In genomic region chr11:111635706-111636045, GRCh38 we compare ENCODE assay signal across 12 cellular contexts. TPM values are rescaled to one million over a fixed set of nuclear protein-coding genes. Genes with fewer than 3 reads are reported as not detected.
DNase-seq lines count a peak whose midpoint lies in the region; ATAC-seq, FAIRE-seq and TF ChIP-seq lines count a peak whose summit lies in the region.
"Had no signal": no experiment of that assay in that cellular context is flagged by ENCODE, and none has a peak within 500 bp of the region (broad histone marks: within the 10 kb centered on the region; RNA-seq: fewer than 3 reads in every experiment).

No MANE protein-coding gene starts in this region.

- H3K4me1 ChIP-seq in lower lobe of right lung, result peaks cover 39% of the 10 kb centered on the region

- H3K4me3 Mint-ChIP-seq in chondrocyte (ENCODE audit: unreplicated experiment), result no peak overlapping the region
- H3K4me3 Mint-ChIP-seq in naive thymus-derived CD8-positive, alpha-beta T cell, result no peak overlapping the region
- H3K4me3 Mint-ChIP-seq: stimulated activated naive CD8-positive, alpha-beta T cell treated with anti-CD3 and anti-CD28 coated beads, Interleukin-15, Interleukin-2, amounts not matched to agents 100 ng/mL and 50 ng/mL, for 24 hours had no signal

- H3K36me3 ChIP-seq in lower lobe of right lung, result peaks cover 3% of the 10 kb centered on the region

- peak overlapping the region; percentile 53 for H3K27ac Mint-ChIP-seq in chondrocyte (ENCODE audit: unreplicated experiment)
- no peak overlapping the region for H3K27ac Mint-ChIP-seq in naive thymus-derived CD8-positive, alpha-beta T cell
- H3K27ac Mint-ChIP-seq: stimulated activated naive CD8-positive, alpha-beta T cell treated with anti-CD3 and anti-CD28 coated beads, Interleukin-15, Interleukin-2, amounts not matched to agents 100 ng/mL and 50 ng/mL, for 24 hours had no signal

- intact Hi-C loops in lower lobe of right lung (cut with DNase I), result no loop called here

- H3K4me3 ChIP-seq in lower lobe of right lung, result no peak overlapping the region
- H3K4me3 ChIP-seq: SK-N-MC had no signal

- POLR2A ChIA-PET in naive thymus-derived CD8-positive, alpha-beta T cell (lab: Charles Lee), result no interaction called here

- no peaks in the 10 kb centered on the region for H3K27me3 ChIP-seq in lower lobe of right lung (ENCODE audit: low read depth)

- TF ChIP-seq CTCF in chondrocyte (IDR thresholded peaks at IDR 0.05) (no peak), lower lobe of right lung (IDR thresholded peaks at IDR 0.05) (no peak)

- no peaks in the 10 kb centered on the region for H3K9me3 ChIP-seq in lower lobe of right lung

- DNase-seq in DMS79 treated with DMSO at 0.1 percent for 48 hours (lab: John Stamatoyannopoulos, UW) (peak; percentile 10), DMS79 (lab: John Stamatoyannopoulos, UW) (no peak), chondrocyte (ENCODE audit: low spot score) (no peak), lower lobe of right lung (no peak), urothelium cell line (ENCODE audit: low spot score) (no peak)
- DNase-seq in naive thymus-derived CD8-positive, alpha-beta T cell, result no peak
- DNase-seq in stimulated activated CD4-positive, alpha-beta T cell treated with anti-CD3 and anti-CD28 coated beads, Interleukin-4, amount 100 ng/mL, for 1 hour, result no peak
- DNase-seq: GOT3 had no signal

- H3K27ac ChIP-seq in lower lobe of right lung, result peak overlapping the region; percentile 26
- H3K27ac ChIP-seq: SK-N-MC had no signal

- peaks cover 4% of the 10 kb centered on the region for H3K36me3 Mint-ChIP-seq in chondrocyte (ENCODE audit: low read depth)
- H3K36me3 Mint-ChIP-seq in naive thymus-derived CD8-positive, alpha-beta T cell, result peaks cover 0 to 31% (median 10%) of the 10 kb centered on the region in 3 donors

- no peaks in the 10 kb centered on the region for H3K9me3 Mint-ChIP-seq in chondrocyte (ENCODE audit: low read depth)
- no peaks in the 10 kb centered on the region for H3K9me3 Mint-ChIP-seq in naive thymus-derived CD8-positive, alpha-beta T cell
- H3K9me3 Mint-ChIP-seq: stimulated activated naive CD8-positive, alpha-beta T cell treated with anti-CD3 and anti-CD28 coated beads, Interleukin-15, Interleukin-2, amounts not matched to agents 100 ng/mL and 50 ng/mL, for 24 hours had no signal

- ATAC-seq in lower lobe of right lung (no peak), GM19351 (IDR thresholded peaks at IDR 0.05; ENCODE audit: unreplicated experiment) (no peak)
- no peak for ATAC-seq in naive thymus-derived CD8-positive, alpha-beta T cell

- H3K4me1 Mint-ChIP-seq in chondrocyte (ENCODE audit: low read depth), result peaks cover 51% of the 10 kb centered on the region
- peaks cover 12 to 36% (median 31%) of the 10 kb centered on the region in 4 donors for H3K4me1 Mint-ChIP-seq in naive thymus-derived CD8-positive, alpha-beta T cell

- FAIRE-seq in urothelium cell line (lab: Jason Lieb, UNC), result peak; percentile 50
- FAIRE-seq: A204.1 had no signal

- no peaks in the 10 kb centered on the region for H3K27me3 Mint-ChIP-seq in chondrocyte (ENCODE audit: low read depth)
- H3K27me3 Mint-ChIP-seq in naive thymus-derived CD8-positive, alpha-beta T cell, result no peaks in the 10 kb centered on the region
- H3K27me3 Mint-ChIP-seq: stimulated activated naive CD8-positive, alpha-beta T cell treated with anti-CD3 and anti-CD28 coated beads, Interleukin-15, Interleukin-2, amounts not matched to agents 100 ng/mL and 50 ng/mL, for 24 hours had no signal

RNA-seq across cellular contexts. Expression of gene SIK2, which starts 33.4 kb away (rescaled TPM):
- total RNA-seq in chondrocyte, result 12.9 to 16.2 TPM (median 14.4 TPM) in 3 replicates
- total RNA-seq in lower lobe of right lung, result 26.3 TPM
- total RNA-seq in naive thymus-derived CD8-positive, alpha-beta T cell, result 10 to 100 TPM; 11.1 to 11.6 TPM
- under 1 TPM; 0.14 to 0.33 (median 0.16) TPM for polyA plus RNA-seq in naive thymus-derived CD8-positive, alpha-beta T cell
